In the genomic region with DNA sequence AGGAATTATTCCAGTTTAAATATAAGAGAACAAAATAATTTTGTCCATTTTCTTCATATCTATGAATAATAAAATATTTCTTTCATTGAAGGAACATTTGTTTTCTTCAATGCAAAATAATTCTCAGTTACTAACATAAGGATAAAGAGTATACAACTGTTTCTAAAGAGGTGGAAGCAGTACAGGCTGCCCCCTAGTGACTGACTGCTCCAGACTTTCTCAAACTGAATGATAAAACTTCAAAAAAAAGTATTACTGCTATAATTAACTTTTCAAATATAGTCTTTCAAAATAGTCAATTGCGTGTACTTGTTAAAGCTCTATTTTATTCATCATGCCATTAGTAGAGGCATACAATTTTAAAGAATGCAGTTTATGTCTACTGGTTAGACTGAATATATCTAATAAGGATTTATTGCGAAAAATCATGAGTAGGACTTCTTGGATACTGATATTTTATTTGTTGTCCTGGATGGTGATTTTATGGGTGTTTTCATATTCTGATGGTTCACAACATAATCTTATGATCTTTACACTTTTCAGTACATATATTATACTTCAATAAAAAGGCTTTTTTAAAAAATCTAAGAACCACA, we compare ENCODE assay signal across 8 cellular contexts.
DNase-seq lines count a peak whose midpoint lies in the region; ATAC-seq, FAIRE-seq and TF ChIP-seq lines count a peak whose summit lies in the region.

No MANE protein-coding gene starts in this region.

- FAIRE-seq in GM19239 (lab: Jason Lieb, UNC): peak; percentile 35

- TF ChIP-seq POLR2A in gastroesophageal sphincter (IDR thresholded peaks at IDR 0.05): no peak

- TF ChIP-seq EP300 in gastroesophageal sphincter (IDR thresholded peaks at IDR 0.05): no peak

- ATAC-seq in RWPE2 (ENCODE audit: low read depth) (no peak), gastroesophageal sphincter (no peak), GM21367 (IDR thresholded peaks at IDR 0.05; ENCODE audit: unreplicated experiment) (no peak), GM21515 (IDR thresholded peaks at IDR 0.05; ENCODE audit: unreplicated experiment) (no peak), HG02884 (IDR thresholded peaks at IDR 0.05; ENCODE audit: unreplicated experiment) (no peak)

- TF ChIP-seq CTCF in RWPE2 (IDR thresholded peaks at IDR 0.05; ENCODE audit: poor library complexity, severe bottlenecking) (peak; percentile 87), gastroesophageal sphincter (IDR thresholded peaks at IDR 0.05) (peak in 3 of 4 experiments; percentile 10 to 43 (median 32))

- no peaks in the 10 kb centered on the region for H3K27me3 ChIP-seq in RWPE2 (ENCODE audit: insufficient read depth, poor library complexity, severe bottlenecking)
- H3K27me3 ChIP-seq in gastroesophageal sphincter: no peaks in the 10 kb centered on the region

- H3K4me3 ChIP-seq in RWPE2 (ENCODE audit: severe bottlenecking) (no peak overlapping the region), gastroesophageal sphincter (no peak overlapping the region)

- H3K4me1 ChIP-seq in RWPE2 (ENCODE audit: insufficient read depth, poor library complexity, severe bottlenecking): no peaks in the 10 kb centered on the region
- H3K4me1 ChIP-seq in gastroesophageal sphincter: no peaks in the 10 kb centered on the region

- DNase-seq in COR-L47 (lab: John Stamatoyannopoulos, UW) (peak; percentile 12), GM19239 (ENCODE audit: insufficient read length, low spot score) (no peak), RWPE2 (ENCODE audit: low spot score) (no peak), superior temporal gyrus (ENCODE audit: extremely low spot score) (peak; percentile 78)

- H3K9me3 ChIP-seq in RWPE2 (ENCODE audit: severe bottlenecking) (peaks cover 3% of the 10 kb centered on the region), gastroesophageal sphincter (no peaks in the 10 kb centered on the region)

- H3K27ac ChIP-seq in RWPE2 (ENCODE audit: poor library complexity, severe bottlenecking) (no peak overlapping the region), gastroesophageal sphincter (no peak overlapping the region)

- WGBS in gastroesophageal sphincter (ENCODE audit: low coverage in 1 of 2), 2 donors: 70 to 74% methylated on average over 2 of the region's 2 CpGs

- H3K36me3 ChIP-seq in RWPE2 (ENCODE audit: low read depth) (no peaks in the 10 kb centered on the region), gastroesophageal sphincter (peaks cover 0 to 11% of the 10 kb centered on the region in 2 donors)

Comparison
In these comparisons a context has a peak if more than half of its experiments do, and no peak if none do; other contexts are left out.
1. DNase-seq: peak in COR-L47 (single experiment) and superior temporal gyrus (single experiment); none in GM19239 (single experiment) and RWPE2 (single experiment).